ENCODE assay signal across 20 cellular contexts in genomic region chr18:58403799-58404455, GRCh38.
"Had no signal": no experiment of that assay in that cellular context is flagged by ENCODE, and none has a peak within 500 bp of the region (broad histone marks: within the 10 kb centered on the region; RNA-seq: fewer than 3 reads in every experiment).

No MANE protein-coding gene starts in this region.

- H3K27ac Mint-ChIP-seq: activated CD4-positive, alpha-beta memory T cell treated with anti-CD3 and anti-CD28 coated beads, Interleukin-2, amount 10 ng/mL, durations not matched to agents 7 days and 5 days; activated CD8-positive, alpha-beta memory T cell treated with anti-CD3 and anti-CD28 coated beads, Interleukin-2, amount 10 ng/mL, durations not matched to agents 7 days and 5 days; immature natural killer cell; stimulated activated naive CD8-positive, alpha-beta T cell treated with anti-CD3 and anti-CD28 coated beads, Interleukin-15, Interleukin-2, amounts not matched to agents 100 ng/mL and 50 ng/mL, for 24 hours; T-cell; type B pancreatic cell had no signal

- H3K9me3 Mint-ChIP-seq: activated CD4-positive, alpha-beta memory T cell treated with anti-CD3 and anti-CD28 coated beads, Interleukin-2, amount 10 ng/mL, durations not matched to agents 7 days and 5 days; immature natural killer cell; stimulated activated naive CD8-positive, alpha-beta T cell treated with anti-CD3 and anti-CD28 coated beads, Interleukin-15, Interleukin-2, amounts not matched to agents 100 ng/mL and 50 ng/mL, for 24 hours; T-cell; type B pancreatic cell had no signal

- ATAC-seq: activated CD8-positive, alpha-beta memory T cell treated with anti-CD3 and anti-CD28 coated beads, Interleukin-2, amount 10 ng/mL, durations not matched to agents 7 days and 5 days; gastroesophageal sphincter; naive thymus-derived CD4-positive, alpha-beta T cell; T-cell had no signal

- H3K36me3 ChIP-seq: breast epithelium, heart right ventricle had no signal

- H3K9me3 ChIP-seq: breast epithelium, gastroesophageal sphincter, heart right ventricle had no signal

- H3K4me3 Mint-ChIP-seq: activated CD4-positive, alpha-beta memory T cell treated with anti-CD3 and anti-CD28 coated beads, Interleukin-2, amount 10 ng/mL, durations not matched to agents 7 days and 5 days; activated CD8-positive, alpha-beta memory T cell treated with anti-CD3 and anti-CD28 coated beads, Interleukin-2, amount 10 ng/mL, durations not matched to agents 7 days and 5 days; immature natural killer cell; naive thymus-derived CD4-positive, alpha-beta T cell; stimulated activated naive CD8-positive, alpha-beta T cell treated with anti-CD3 and anti-CD28 coated beads, Interleukin-15, Interleukin-2, amounts not matched to agents 100 ng/mL and 50 ng/mL, for 24 hours; T-cell had no signal

- H3K27me3 ChIP-seq: breast epithelium, gastroesophageal sphincter, heart right ventricle had no signal

- H3K4me3 ChIP-seq: breast epithelium, gastroesophageal sphincter, heart right ventricle had no signal

- H3K27me3 Mint-ChIP-seq: naive thymus-derived CD4-positive, alpha-beta T cell; stimulated activated naive CD8-positive, alpha-beta T cell treated with anti-CD3 and anti-CD28 coated beads, Interleukin-15, Interleukin-2, amounts not matched to agents 100 ng/mL and 50 ng/mL, for 24 hours; T-cell; type B pancreatic cell had no signal

- H3K4me1 Mint-ChIP-seq: immature natural killer cell had no signal

- H3K36me3 Mint-ChIP-seq: activated CD8-positive, alpha-beta memory T cell treated with anti-CD3 and anti-CD28 coated beads, Interleukin-2, amount 10 ng/mL, durations not matched to agents 7 days and 5 days; immature natural killer cell; naive thymus-derived CD4-positive, alpha-beta T cell; T-cell had no signal

- H3K27ac ChIP-seq: heart right ventricle had no signal

- DNase-seq: activated CD4-positive, alpha-beta memory T cell treated with anti-CD3 and anti-CD28 coated beads, Interleukin-2, amount 10 ng/mL, durations not matched to agents 7 days and 5 days; activated CD4-positive, alpha-beta T cell treated with anti-CD3 and anti-CD28 coated beads for 48 hours; activated CD4-positive, CD25-positive, alpha-beta regulatory T cell; activated CD8-positive, alpha-beta memory T cell treated with anti-CD3 and anti-CD28 coated beads, Interleukin-2, amount 10 ng/mL, durations not matched to agents 7 days and 5 days; aorta; cerebellar nuclear complex; effector CD4-positive, alpha-beta T cell; heart right ventricle; immature natural killer cell; mesendoderm; naive thymus-derived CD4-positive, alpha-beta T cell; nucleus accumbens; posterior cingulate gyrus; stimulated activated CD4-positive, alpha-beta T cell treated with anti-CD3 and anti-CD28 coated beads, Interleukin-1b, Interleukin-23, amount 100 ng/mL, for 48 hours; stimulated activated CD8-positive, alpha-beta memory T cell treated with anti-CD3 and anti-CD28 coated beads, Interleukin-4, amount 100 ng/mL, for 48 hours; T-cell had no signal
